25 cellular contexts compared by ENCODE assay signal in genomic region chr15:40292246-40292645, GRCh38. TPM values are rescaled to one million over a fixed set of nuclear protein-coding genes. Genes with fewer than 3 reads are reported as not detected.
"Had no signal": no experiment of that assay in that cellular context is flagged by ENCODE, and none has a peak within 500 bp of the region (broad histone marks: within the 10 kb centered on the region; RNA-seq: fewer than 3 reads in every experiment).

No MANE protein-coding gene starts in this region.

- H3K4me3 Mint-ChIP-seq: IgD-negative memory B cell had no signal

- FAIRE-seq: K562, RCC 7860 had no signal

- H3K4me2 ChIP-seq: KMS-11, SK-N-SH had no signal

- H3K27me3 Mint-ChIP-seq: IgD-negative memory B cell had no signal

- H3K36me3 Mint-ChIP-seq: IgD-negative memory B cell had no signal

- H3K9ac ChIP-seq: KMS-11, SK-N-SH had no signal

- H3K9me3 ChIP-seq: SK-N-SH had no signal

- H3K9me3 Mint-ChIP-seq: IgD-negative memory B cell had no signal

- DNase-seq: Kasumi-1, MM.1S, NCI-H1092 treated with DMSO at 0.1 percent for 48 hours, NCI-H1436, NCI-H187, NCI-H2029, NCI-H2081 treated with DMSO at 0.1 percent for 48 hours, NCI-H2171, NCI-H226, NCI-H446, NCI-H510A, NCI-H524 treated with DMSO at 0.1 percent for 48 hours, NCI-H69, NCI-H774, RPMI8226, SHP77, SK-N-SH, SW 1271 had no signal

- H3K27ac Mint-ChIP-seq: IgD-negative memory B cell had no signal

- H3K4me3 ChIP-seq: K562 had no signal

- H3K27ac ChIP-seq: KMS-11 had no signal

RNA-seq across cellular contexts. Expression of gene ANKRD63, which starts 9.4 kb away (rescaled TPM):
- total RNA-seq: HT-29, M059J had no signal
- polyA plus RNA-seq: IgD-negative memory B cell, SK-N-SH had no signal

RNA-seq across cellular contexts. Expression of gene PLCB2, which starts 15.5 kb away (rescaled TPM):
- total RNA-seq: M059J had no signal

RNA-seq across cellular contexts. Expression of gene PAK6, which starts 53.4 kb away (rescaled TPM):
- total RNA-seq: SK-MEL-5 had no signal
- polyA plus RNA-seq: IgD-negative memory B cell had no signal
